ENCODE assay signal across 22 cellular contexts in genomic region chr1:113530021-113530420, GRCh38.
"Had no signal": no experiment of that assay in that cellular context is flagged by ENCODE, and none has a peak within 500 bp of the region (broad histone marks: within the 10 kb centered on the region; RNA-seq: fewer than 3 reads in every experiment).

No MANE protein-coding gene starts in this region.

- H3K9ac ChIP-seq: parathyroid adenoma, SK-N-SH had no signal

- H3K4me2 ChIP-seq: SK-N-SH had no signal

- H3K27ac ChIP-seq: ascending aorta, foreskin keratinocyte, heart right ventricle, lower lobe of right lung, parathyroid adenoma, tibial nerve, vagina had no signal

- H3K4me1 ChIP-seq: ascending aorta, lower lobe of right lung, parathyroid adenoma, tibial nerve had no signal

- H3K4me3 ChIP-seq: ascending aorta, heart right ventricle, lower lobe of right lung, tibial nerve, vagina had no signal

- DNase-seq: activated naive CD4-positive, alpha-beta T cell treated with Interleukin-2 at 50 U/mL for 16 hours; activated naive CD8-positive, alpha-beta T cell treated with anti-CD3 and anti-CD28 coated beads, Interleukin-2, amount 50 U/mL, for 24 hours; activated T-cell treated with anti-CD3 and anti-CD28 coated beads for 4 hours; cortex of kidney; effector memory CD8-positive, alpha-beta T cell; foreskin keratinocyte; heart right ventricle; left cardiac atrium; lower lobe of right lung; midbrain; naive thymus-derived CD4-positive, alpha-beta T cell; SK-N-SH; stimulated activated CD4-positive, alpha-beta T cell treated with anti-CD3 and anti-CD28 coated beads, Interleukin-4, amount 100 ng/mL, for 24 hours; stimulated activated naive CD4-positive, alpha-beta T cell treated with Interleukin-2 at 50 U/mL for 16 hours; substantia nigra; T-helper 1 cell; T1000 had no signal

- H3K27me3 ChIP-seq: ascending aorta, foreskin keratinocyte, heart right ventricle, tibial nerve, vagina had no signal

- H3K36me3 ChIP-seq: ascending aorta, heart right ventricle, lower lobe of right lung, tibial nerve, vagina had no signal

- ATAC-seq: activated CD4-positive, CD25-positive, alpha-beta regulatory T cell treated with anti-CD3 and anti-CD28 coated beads, Interleukin-2, amount 50 U/mL, for 24 hours; activated naive CD8-positive, alpha-beta T cell treated with anti-CD3 and anti-CD28 coated beads, Interleukin-2, amount 50 U/mL, for 24 hours; effector memory CD8-positive, alpha-beta T cell; foreskin keratinocyte; heart right ventricle; left cardiac atrium; lower lobe of right lung; naive thymus-derived CD4-positive, alpha-beta T cell had no signal
